Comparison of ENCODE assay signal across 10 cellular contexts in genomic region chr1:154329551-154330131, GRCh38. TPM values are rescaled to one million over a fixed set of nuclear protein-coding genes. Genes with fewer than 3 reads are reported as not detected.
A peak's percentile ranks its signal among the peaks of the same experiment; 100 is the strongest.
DNase-seq lines count a peak whose midpoint lies in the region; ATAC-seq and TF ChIP-seq lines count a peak whose summit lies in the region.
"Had no signal": no experiment of that assay in that cellular context is flagged by ENCODE, and none has a peak within 500 bp of the region (broad histone marks: within the 10 kb centered on the region; RNA-seq: fewer than 3 reads in every experiment).

No MANE protein-coding gene starts in this region.

- H3K27ac Mint-ChIP-seq in activated CD4-positive, alpha-beta T cell treated with anti-CD3 and anti-CD28 coated beads, Interleukin-2, amount 10 ng/mL, durations not matched to agents 24 days and 14 days = peak overlapping the region; percentile 66
- peak overlapping the region; percentile 88 for H3K27ac Mint-ChIP-seq in stimulated activated effector memory CD8-positive, alpha-beta T cell treated with anti-CD3 and anti-CD28 coated beads, Interleukin-12 subunit alpha, Interleukin-12 subunit beta, amount 100 ng/mL, for 72 hours

- H3K36me3 ChIP-seq in esophagus squamous epithelium = peaks cover 0 to 39% (median 13%) of the 10 kb centered on the region in 3 donors

- H3K4me3 Mint-ChIP-seq in activated CD4-positive, alpha-beta T cell treated with anti-CD3 and anti-CD28 coated beads, Interleukin-2, amount 10 ng/mL, durations not matched to agents 24 days and 14 days = peak overlapping the region; percentile 76
- H3K4me3 Mint-ChIP-seq in stimulated activated effector memory CD8-positive, alpha-beta T cell treated with anti-CD3 and anti-CD28 coated beads, Interleukin-12 subunit alpha, Interleukin-12 subunit beta, amount 100 ng/mL, for 72 hours = peak overlapping the region; percentile 91

- peaks cover 61% of the 10 kb centered on the region for H3K4me1 Mint-ChIP-seq in activated CD4-positive, alpha-beta T cell treated with anti-CD3 and anti-CD28 coated beads, Interleukin-2, amount 10 ng/mL, durations not matched to agents 24 days and 14 days
- H3K4me1 Mint-ChIP-seq in stimulated activated effector memory CD8-positive, alpha-beta T cell treated with anti-CD3 and anti-CD28 coated beads, Interleukin-12 subunit alpha, Interleukin-12 subunit beta, amount 100 ng/mL, for 72 hours = peaks cover 59% of the 10 kb centered on the region

- 80 to 84% methylated on average over 7 of the region's 7 CpGs for WGBS in esophagus squamous epithelium, 2 donors

- ATAC-seq in stimulated activated effector memory CD8-positive, alpha-beta T cell treated with anti-CD3 and anti-CD28 coated beads, Interleukin-12 subunit alpha, Interleukin-12 subunit beta, amount 100 ng/mL, for 72 hours = no peak
- ATAC-seq in GM21737 (IDR thresholded peaks at IDR 0.05; ENCODE audit: unreplicated experiment) (no peak), GM19452 (IDR thresholded peaks at IDR 0.05; ENCODE audit: unreplicated experiment) (no peak), HG03175 (IDR thresholded peaks at IDR 0.05; ENCODE audit: unreplicated experiment) (no peak)
- ATAC-seq: A549 had no signal

- peak overlapping the region in 3 of 4 donors; percentile 94 to 98 (median 96) for H3K27ac ChIP-seq in esophagus squamous epithelium
- H3K27ac ChIP-seq: A549 had no signal

- peak; percentile 27 for DNase-seq in DMS53 (lab: John Stamatoyannopoulos, UW)
- DNase-seq in DMS53 treated with DMSO at 0.1 percent for 48 hours (lab: John Stamatoyannopoulos, UW; ENCODE audit: unreplicated experiment) = no peak
- peak; percentile 71 for DNase-seq in activated CD4-positive, alpha-beta T cell treated with anti-CD3 and anti-CD28 coated beads, Interleukin-2, amount 10 ng/mL, durations not matched to agents 24 days and 14 days
- no peak for DNase-seq in esophagus squamous epithelium (lab: John Stamatoyannopoulos, UW)
- DNase-seq in stimulated activated effector memory CD8-positive, alpha-beta T cell treated with anti-CD3 and anti-CD28 coated beads, Interleukin-12 subunit alpha, Interleukin-12 subunit beta, amount 100 ng/mL, for 72 hours (ENCODE audit: low spot score in 2 of 2) = no peak

- no peaks in the 10 kb centered on the region for H3K27me3 Mint-ChIP-seq in activated CD4-positive, alpha-beta T cell treated with anti-CD3 and anti-CD28 coated beads, Interleukin-2, amount 10 ng/mL, durations not matched to agents 24 days and 14 days

- H3K9me3 Mint-ChIP-seq in activated CD4-positive, alpha-beta T cell treated with anti-CD3 and anti-CD28 coated beads, Interleukin-2, amount 10 ng/mL, durations not matched to agents 24 days and 14 days = no peaks in the 10 kb centered on the region
- H3K9me3 Mint-ChIP-seq in stimulated activated effector memory CD8-positive, alpha-beta T cell treated with anti-CD3 and anti-CD28 coated beads, Interleukin-12 subunit alpha, Interleukin-12 subunit beta, amount 100 ng/mL, for 72 hours = no peaks in the 10 kb centered on the region

- intact Hi-C loops in activated CD4-positive, alpha-beta T cell treated with anti-CD3 and anti-CD28 coated beads, Interleukin-2, amount 10 ng/mL, durations not matched to agents 24 days and 14 days (cut with micrococcal nuclease) = no loop called here
- intact Hi-C loops in esophagus squamous epithelium (cut with DNase I) = no loop called here

- TF ChIP-seq POLR2A in esophagus squamous epithelium (IDR thresholded peaks at IDR 0.05) = no peak

- H3K9me3 ChIP-seq in esophagus squamous epithelium = no peaks in the 10 kb centered on the region
- H3K9me3 ChIP-seq: A549 had no signal

- H3K36me3 Mint-ChIP-seq in activated CD4-positive, alpha-beta T cell treated with anti-CD3 and anti-CD28 coated beads, Interleukin-2, amount 10 ng/mL, durations not matched to agents 24 days and 14 days (ENCODE audit: low read depth) = peaks cover 38% of the 10 kb centered on the region
- peaks cover 56% of the 10 kb centered on the region for H3K36me3 Mint-ChIP-seq in stimulated activated effector memory CD8-positive, alpha-beta T cell treated with anti-CD3 and anti-CD28 coated beads, Interleukin-12 subunit alpha, Interleukin-12 subunit beta, amount 100 ng/mL, for 72 hours

- peaks cover 0 to 25% (median 0%) of the 10 kb centered on the region in 4 donors for H3K27me3 ChIP-seq in esophagus squamous epithelium

- TF ChIP-seq CTCF in esophagus squamous epithelium (IDR thresholded peaks at IDR 0.05) = no peak

- H3K4me3 ChIP-seq in esophagus squamous epithelium = peak overlapping the region in 1 of 4 donors; percentile 91
- H3K4me3 ChIP-seq: A549 had no signal

- H3K4me1 ChIP-seq in esophagus squamous epithelium = peaks cover 29 to 73% (median 40%) of the 10 kb centered on the region in 3 donors

RNA-seq across cellular contexts. Expression of gene ATP8B2, which starts 4.3 kb away (rescaled TPM):
- 49.4 and 49.6 TPM in 2 replicates for total RNA-seq in activated CD4-positive, alpha-beta T cell treated with anti-CD3 and anti-CD28 coated beads, Interleukin-2, amount 10 ng/mL, durations not matched to agents 24 days and 14 days
- total RNA-seq in esophagus squamous epithelium = 10 to 100 TPM in 2 of 4 donors, 1 to 10 TPM in 2; 2.4 to 55.5 (median 11.1) TPM

RNA-seq across cellular contexts. Expression of gene AQP10, which starts 8.7 kb away (rescaled TPM):
- total RNA-seq in activated CD4-positive, alpha-beta T cell treated with anti-CD3 and anti-CD28 coated beads, Interleukin-2, amount 10 ng/mL, durations not matched to agents 24 days and 14 days = not detected in 2 replicates
- total RNA-seq in esophagus squamous epithelium = not detected
- total RNA-seq: OCI-LY7 had no signal

RNA-seq across cellular contexts. Expression of gene HAX1, which starts 57.2 kb away (rescaled TPM):
- 114 and 118 TPM in 2 replicates for total RNA-seq in activated CD4-positive, alpha-beta T cell treated with anti-CD3 and anti-CD28 coated beads, Interleukin-2, amount 10 ng/mL, durations not matched to agents 24 days and 14 days
- 100 to 1,000 TPM in 1 of 4 donors, 10 to 100 TPM in 3; 39.3 to 105 (median 88.9) TPM for total RNA-seq in esophagus squamous epithelium

Comparison
In these comparisons a context has a peak if more than half of its experiments do, and no peak if none do; other contexts are left out.
1. DNase-seq: peak in DMS53 (single experiment) and activated CD4-positive, alpha-beta T cell treated with anti-CD3 and anti-CD28 coated beads, Interleukin-2, amount 10 ng/mL, durations not matched to agents 24 days and 14 days (single experiment); none in DMS53 treated with DMSO at 0.1 percent for 48 hours (single experiment), esophagus squamous epithelium (single experiment) and stimulated activated effector memory CD8-positive, alpha-beta T cell treated with anti-CD3 and anti-CD28 coated beads, Interleukin-12 subunit alpha, Interleukin-12 subunit beta, amount 100 ng/mL, for 72 hours (0 of 2).